8 cellular contexts compared by ENCODE assay signal in genomic region chr17:39197380-39198185, GRCh38. TPM values are rescaled to one million over a fixed set of nuclear protein-coding genes. Genes with fewer than 3 reads are reported as not detected.
DNase-seq lines count a peak whose midpoint lies in the region; ATAC-seq and TF ChIP-seq lines count a peak whose summit lies in the region.

Gene CACNB1 (minus strand): TSS chr17:39197669. CDS start chr17:39197495, 174 bp downstream.

- peak; percentile 41 for ATAC-seq in HG02798 (IDR thresholded peaks at IDR 0.05; ENCODE audit: poor library complexity, unreplicated experiment)
- peak; percentile 69 for ATAC-seq in mucosa of descending colon
- ATAC-seq in HG03469 (IDR thresholded peaks at IDR 0.05; ENCODE audit: unreplicated experiment): no peak

- TF ChIP-seq CTCF in epithelial cell of esophagus (IDR thresholded peaks at IDR 0.05; ENCODE audit: insufficient read depth, low read depth, low read length, missing control alignments) (no peak), mucosa of descending colon (IDR thresholded peaks at IDR 0.05) (no peak)

- H3K9ac ChIP-seq in NT2/D1 (ENCODE audit: insufficient read length, low read depth): peak within 1 kb of the TSS; percentile 84

- H3K36me3 ChIP-seq in NT2/D1 (ENCODE audit: insufficient read depth, insufficient read length, low read length) (peaks cover 37% of the 10 kb centered on the region), mucosa of descending colon (ENCODE audit: low read depth) (peaks cover 7% of the 10 kb centered on the region)

- H3K27me3 ChIP-seq in NT2/D1 (ENCODE audit: insufficient read depth, insufficient read length): no peaks in the 10 kb centered on the region

- intact Hi-C loops in mucosa of descending colon (cut with DNase I, micrococcal nuclease): no loop called here

- H3K4me1 ChIP-seq in NT2/D1 (ENCODE audit: insufficient read depth, insufficient read length) (peaks cover 37% of the 10 kb centered on the region), mucosa of descending colon (ENCODE audit: low read depth) (peaks cover 31% of the 10 kb centered on the region)

- DNase-seq in CMK (ENCODE audit: low read depth) (peak; percentile 45), NT2/D1 (ENCODE audit: low read depth, low spot score) (peak; percentile 48), activated T-cell treated with anti-CD3 and anti-CD28 coated beads for 24 hours (ENCODE audit: low read depth) (peak; percentile 53), epithelial cell of esophagus (ENCODE audit: low read depth) (peak; percentile 72), mucosa of descending colon (peak; percentile 70 to 86 (median 83))
- peak; percentile 60 to 64 for DNase-seq in stimulated activated CD8-positive, alpha-beta memory T cell treated with anti-CD3 and anti-CD28 coated beads, Interleukin-15, amount 100 ng/mL, for 48 hours (ENCODE audit: low read depth in 2 of 2)

- H3K4me3 ChIP-seq in NT2/D1 (ENCODE audit: insufficient read length, low read depth) (peak within 1 kb of the TSS; percentile 71), epithelial cell of esophagus (ENCODE audit: low read length) (peak within 1 kb of the TSS; percentile 62), mucosa of descending colon (peak within 1 kb of the TSS; percentile 40)

- H3K9me3 ChIP-seq in NT2/D1 (ENCODE audit: insufficient read depth, low read length): no peaks in the 10 kb centered on the region
- no peaks in the 10 kb centered on the region for H3K9me3 ChIP-seq in mucosa of descending colon

RNA-seq across cellular contexts. Expression of gene CACNB1, which starts in this region (rescaled TPM):
- 10 to 100 TPM; 16.8 to 24.3 (median 20.1) TPM for total RNA-seq in mucosa of descending colon
